ENCODE assay signal across 8 cellular contexts in genomic region chr16:22297114-22297870, GRCh38. TPM values are rescaled to one million over a fixed set of nuclear protein-coding genes. Genes with fewer than 3 reads are reported as not detected.
DNase-seq lines count a peak whose midpoint lies in the region; ATAC-seq and TF ChIP-seq lines count a peak whose summit lies in the region.

Gene POLR3E, plus strand, starts transcription at chr16:22297409. Its CDS starts 5,560 bp downstream, at chr16:22302969.

- H3K27me3 Mint-ChIP-seq in CD4-positive, CD25-positive, alpha-beta regulatory T cell = peaks cover 16% of the 10 kb centered on the region

- no peaks in the 10 kb centered on the region for H3K27me3 ChIP-seq in CD4-positive, CD25-positive, alpha-beta regulatory T cell (ENCODE audit: control insufficient read depth, insufficient read depth, low read length)
- no peaks in the 10 kb centered on the region for H3K27me3 ChIP-seq in right lobe of liver

- peaks cover 10% of the 10 kb centered on the region for H3K36me3 Mint-ChIP-seq in CD4-positive, CD25-positive, alpha-beta regulatory T cell

- H3K4me3 ChIP-seq in CD4-positive, CD25-positive, alpha-beta regulatory T cell (ENCODE audit: low read depth, low read length) = peak within 1 kb of the TSS; percentile 97
- peak within 1 kb of the TSS; percentile 76 to 94 (median 91) for H3K4me3 ChIP-seq in right lobe of liver

- intact Hi-C loops in right lobe of liver (cut with DNase I) = loop anchor here in 1 of 2 donors (5.0 kb wide), 1 partner anchor 95 kb away; no protein-coding TSS in a partner anchor

- peaks cover 0 to 10% (median 2%) of the 10 kb centered on the region in 7 donors for H3K9me3 Mint-ChIP-seq in CD4-positive, CD25-positive, alpha-beta regulatory T cell

- peak within 1 kb of the TSS; percentile 89 to 94 (median 92) for H3K4me3 Mint-ChIP-seq in CD4-positive, CD25-positive, alpha-beta regulatory T cell

- no peaks in the 10 kb centered on the region for H3K9me3 ChIP-seq in CD4-positive, CD25-positive, alpha-beta regulatory T cell (ENCODE audit: control insufficient read depth in 2 of 2, low read length in 2 of 2)
- no peaks in the 10 kb centered on the region for H3K9me3 ChIP-seq in right lobe of liver

- peak within 1 kb of the TSS; percentile 100 for H3K27ac ChIP-seq in CD4-positive, CD25-positive, alpha-beta regulatory T cell (ENCODE audit: insufficient read depth, low read length, poor library complexity, severe bottlenecking)
- H3K27ac ChIP-seq in right lobe of liver = peak within 1 kb of the TSS; percentile 84 to 99 (median 93)

- H3K27ac Mint-ChIP-seq in CD4-positive, CD25-positive, alpha-beta regulatory T cell = peak within 1 kb of the TSS; percentile 98 to 100 (median 99)

- peaks cover 37% of the 10 kb centered on the region for H3K4me1 ChIP-seq in CD4-positive, CD25-positive, alpha-beta regulatory T cell (ENCODE audit: control insufficient read depth, insufficient read depth, low read length, poor library complexity, severe bottlenecking)
- H3K4me1 ChIP-seq in right lobe of liver = peaks cover 0 to 7% (median 0%) of the 10 kb centered on the region in 4 donors

- H3K36me3 ChIP-seq in CD4-positive, CD25-positive, alpha-beta regulatory T cell (ENCODE audit: control insufficient read depth, insufficient read depth, low read length) = peaks cover 11% of the 10 kb centered on the region
- no peaks in the 10 kb centered on the region for H3K36me3 ChIP-seq in right lobe of liver

- ATAC-seq in CD4-positive, CD25-positive, alpha-beta regulatory T cell (ENCODE audit: low read depth in 2 of 2) = peak; percentile 91 to 95
- ATAC-seq in GM19395 (IDR thresholded peaks at IDR 0.05; ENCODE audit: unreplicated experiment) (peak; percentile 82), HG03565 (IDR thresholded peaks at IDR 0.05; ENCODE audit: unreplicated experiment) (peak; percentile 70), right lobe of liver (peak; percentile 93 to 97 (median 94))

- under 1% methylated on average over 23 of the region's 76 CpGs for WGBS in right lobe of liver (ENCODE audit: insufficient coverage, low coverage, low lambda C conversion rate, missing lambda C conversion rate)

- TF ChIP-seq CTCF in right lobe of liver (IDR thresholded peaks at IDR 0.05) = peak; percentile 95 to 99 (median 96)

- peaks cover 23 to 48% (median 39%) of the 10 kb centered on the region in 4 donors for H3K4me1 Mint-ChIP-seq in CD4-positive, CD25-positive, alpha-beta regulatory T cell

- DNase-seq in CD4-positive, CD25-positive, alpha-beta regulatory T cell = peak; percentile 98 to 100 (median 99)
- DNase-seq in NCI-H774 (lab: John Stamatoyannopoulos, UW) (peak; percentile 95), dermis microvascular lymphatic vessel endothelial cell (ENCODE audit: low read depth in 2 of 2) (peak; percentile 91 to 97), right lobe of liver (peak; percentile 99)
- DNase-seq in activated CD4-positive, alpha-beta T cell treated with anti-CD3 and anti-CD28 coated beads, Interleukin-2, amount 50 U/mL, for 48 hours = peak; percentile 100
- DNase-seq in stimulated activated CD4-positive, alpha-beta T cell treated with anti-CD3 and anti-CD28 coated beads, Interleukin-4, amount 100 ng/mL, for 4 hours = peak; percentile 99 to 100

- peak; percentile 85 for TF ChIP-seq POLR2A in right lobe of liver (IDR thresholded peaks at IDR 0.05)

RNA-seq across cellular contexts. Expression of gene POLR3E, which starts in this region (rescaled TPM):
- 249 TPM for total RNA-seq in CD4-positive, CD25-positive, alpha-beta regulatory T cell
- polyA plus RNA-seq in CD4-positive, CD25-positive, alpha-beta regulatory T cell = 10 to 100 TPM; 10.2 to 16.3 (median 14.6) TPM
- total RNA-seq in dermis microvascular lymphatic vessel endothelial cell = 31.8 and 57.5 TPM in 2 replicates
- 10 to 100 TPM; 15.8 to 35.7 (median 26.9) TPM for total RNA-seq in right lobe of liver

Comparison
In these comparisons a context has a peak if more than half of its experiments do, and no peak if none do; other contexts are left out.
1. Peak in every context shown above with its lines: DNase-seq, ATAC-seq, H3K4me3 ChIP-seq and H3K27ac ChIP-seq.